1 cellular context compared by ENCODE assay signal in genomic region chr7:99209781-99210180, GRCh38.
TF ChIP-seq lines count a peak whose summit lies in the region.

No MANE protein-coding gene starts in this region.

TF ChIP-seq in liver, 16 proteins besides CTCF, POLR2A, EP300 and RAD21 (continued from another document):
- TF ChIP-seq, protein P1, sequence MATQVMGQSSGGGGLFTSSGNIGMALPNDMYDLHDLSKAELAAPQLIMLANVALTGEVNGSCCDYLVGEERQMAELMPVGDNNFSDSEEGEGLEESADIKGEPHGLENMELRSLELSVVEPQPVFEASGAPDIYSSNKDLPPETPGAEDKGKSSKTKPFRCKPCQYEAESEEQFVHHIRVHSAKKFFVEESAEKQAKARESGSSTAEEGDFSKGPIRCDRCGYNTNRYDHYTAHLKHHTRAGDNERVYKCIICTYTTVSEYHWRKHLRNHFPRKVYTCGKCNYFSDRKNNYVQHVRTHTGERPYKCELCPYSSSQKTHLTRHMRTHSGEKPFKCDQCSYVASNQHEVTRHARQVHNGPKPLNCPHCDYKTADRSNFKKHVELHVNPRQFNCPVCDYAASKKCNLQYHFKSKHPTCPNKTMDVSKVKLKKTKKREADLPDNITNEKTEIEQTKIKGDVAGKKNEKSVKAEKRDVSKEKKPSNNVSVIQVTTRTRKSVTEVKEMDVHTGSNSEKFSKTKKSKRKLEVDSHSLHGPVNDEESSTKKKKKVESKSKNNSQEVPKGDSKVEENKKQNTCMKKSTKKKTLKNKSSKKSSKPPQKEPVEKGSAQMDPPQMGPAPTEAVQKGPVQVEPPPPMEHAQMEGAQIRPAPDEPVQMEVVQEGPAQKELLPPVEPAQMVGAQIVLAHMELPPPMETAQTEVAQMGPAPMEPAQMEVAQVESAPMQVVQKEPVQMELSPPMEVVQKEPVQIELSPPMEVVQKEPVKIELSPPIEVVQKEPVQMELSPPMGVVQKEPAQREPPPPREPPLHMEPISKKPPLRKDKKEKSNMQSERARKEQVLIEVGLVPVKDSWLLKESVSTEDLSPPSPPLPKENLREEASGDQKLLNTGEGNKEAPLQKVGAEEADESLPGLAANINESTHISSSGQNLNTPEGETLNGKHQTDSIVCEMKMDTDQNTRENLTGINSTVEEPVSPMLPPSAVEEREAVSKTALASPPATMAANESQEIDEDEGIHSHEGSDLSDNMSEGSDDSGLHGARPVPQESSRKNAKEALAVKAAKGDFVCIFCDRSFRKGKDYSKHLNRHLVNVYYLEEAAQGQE (IDR thresholded peaks at IDR 0.05) = no peak
- TF ChIP-seq HNF4A (conservative IDR thresholded peaks at IDR 0.05) = no peak
- TF ChIP-seq, protein P2, sequence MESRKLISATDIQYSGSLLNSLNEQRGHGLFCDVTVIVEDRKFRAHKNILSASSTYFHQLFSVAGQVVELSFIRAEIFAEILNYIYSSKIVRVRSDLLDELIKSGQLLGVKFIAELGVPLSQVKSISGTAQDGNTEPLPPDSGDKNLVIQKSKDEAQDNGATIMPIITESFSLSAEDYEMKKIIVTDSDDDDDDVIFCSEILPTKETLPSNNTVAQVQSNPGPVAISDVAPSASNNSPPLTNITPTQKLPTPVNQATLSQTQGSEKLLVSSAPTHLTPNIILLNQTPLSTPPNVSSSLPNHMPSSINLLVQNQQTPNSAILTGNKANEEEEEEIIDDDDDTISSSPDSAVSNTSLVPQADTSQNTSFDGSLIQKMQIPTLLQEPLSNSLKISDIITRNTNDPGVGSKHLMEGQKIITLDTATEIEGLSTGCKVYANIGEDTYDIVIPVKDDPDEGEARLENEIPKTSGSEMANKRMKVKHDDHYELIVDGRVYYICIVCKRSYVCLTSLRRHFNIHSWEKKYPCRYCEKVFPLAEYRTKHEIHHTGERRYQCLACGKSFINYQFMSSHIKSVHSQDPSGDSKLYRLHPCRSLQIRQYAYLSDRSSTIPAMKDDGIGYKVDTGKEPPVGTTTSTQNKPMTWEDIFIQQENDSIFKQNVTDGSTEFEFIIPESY (IDR thresholded peaks at IDR 0.05) = no peak
